In the genomic region with DNA sequence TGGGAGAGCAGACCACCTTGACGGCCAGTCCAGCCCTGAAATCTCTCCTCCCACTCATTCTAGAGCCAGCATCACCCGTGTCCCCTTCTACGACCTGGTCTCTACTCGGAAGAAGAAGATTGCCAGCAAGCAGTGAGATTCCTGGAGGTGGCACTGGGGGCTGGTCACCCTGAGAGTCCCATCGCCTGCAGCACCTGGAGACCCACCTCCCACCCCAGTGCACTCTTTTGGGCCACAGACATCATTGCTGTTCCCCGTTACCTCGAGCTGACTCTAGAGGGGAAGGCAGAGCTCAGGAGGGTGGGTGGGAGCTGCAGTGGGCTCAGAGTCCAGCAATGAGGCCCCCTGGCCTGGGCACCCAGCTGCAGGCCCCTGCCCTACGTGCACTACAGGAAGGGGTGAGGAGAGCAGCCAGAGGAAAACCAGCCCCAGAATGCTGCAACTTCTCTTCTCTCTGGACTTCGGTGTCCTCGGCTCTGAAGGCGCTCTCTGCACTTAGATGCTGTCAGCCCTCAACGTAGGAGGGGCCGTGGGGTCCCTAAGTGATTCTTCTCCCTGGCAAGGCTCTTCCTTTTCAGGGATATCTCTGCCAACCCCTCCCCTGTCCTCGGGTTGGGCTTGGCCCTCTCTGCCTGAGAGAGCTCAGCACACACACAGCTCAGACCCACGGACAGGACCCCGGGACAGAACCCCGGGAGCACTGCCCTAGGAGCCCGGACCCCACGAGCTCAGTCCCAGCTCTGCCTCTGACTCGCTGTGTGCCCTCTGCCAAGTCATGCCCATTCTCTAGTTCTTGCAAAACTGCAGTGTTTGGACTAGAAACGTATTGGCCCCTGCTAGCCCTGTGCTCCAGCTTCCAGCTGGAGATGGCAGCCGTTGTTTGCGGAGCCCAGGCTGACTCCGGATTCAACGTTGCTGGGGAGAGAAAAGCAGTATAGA, we compare ENCODE assay signal across 19 cellular contexts. TPM values are rescaled to one million over a fixed set of nuclear protein-coding genes. Genes with fewer than 3 reads are reported as not detected.
DNase-seq lines count a peak whose midpoint lies in the region; TF ChIP-seq lines count a peak whose summit lies in the region.
"Had no signal": no experiment of that assay in that cellular context is flagged by ENCODE, and none has a peak within 500 bp of the region (broad histone marks: within the 10 kb centered on the region; RNA-seq: fewer than 3 reads in every experiment).

No MANE protein-coding gene starts in this region.

- H3K9me3 Mint-ChIP-seq in activated CD4-positive, alpha-beta T cell treated with anti-CD3 and anti-CD28 coated beads, Interleukin-2, amount 10 ng/mL, durations not matched to agents 24 days and 14 days = no peaks in the 10 kb centered on the region
- H3K9me3 Mint-ChIP-seq: nephron progenitor cell had no signal

- H3K36me3 ChIP-seq in HEK293 (ENCODE audit: control insufficient read depth in 2 of 2, insufficient read depth in 1 of 2, low read length in 2 of 2) = no peaks in the 10 kb centered on the region
- no peaks in the 10 kb centered on the region for H3K36me3 ChIP-seq in mammary epithelial cell (ENCODE audit: insufficient read depth, low read length)
- H3K36me3 ChIP-seq in osteoblast (ENCODE audit: insufficient read depth, low read length) = no peaks in the 10 kb centered on the region

- peaks cover 60% of the 10 kb centered on the region for H3K4me1 Mint-ChIP-seq in activated CD4-positive, alpha-beta T cell treated with anti-CD3 and anti-CD28 coated beads, Interleukin-2, amount 10 ng/mL, durations not matched to agents 24 days and 14 days

- peak overlapping the region; percentile 12 for H2AFZ ChIP-seq in mammary epithelial cell (ENCODE audit: low read depth, low read length)
- no peak overlapping the region for H2AFZ ChIP-seq in osteoblast (ENCODE audit: low read length)
- H2AFZ ChIP-seq: hepatocyte had no signal

- dilution Hi-C loops in mammary epithelial cell (cut with HindIII; ENCODE audit: low sequenced_read_pairs) = no loop called here

- H3K27ac ChIP-seq in HEK293 (ENCODE audit: extremely low read depth, low read depth, low read length) (no peak overlapping the region), mammary epithelial cell (ENCODE audit: insufficient read depth, low read depth, low read length) (no peak overlapping the region), osteoblast (ENCODE audit: low read depth, low read length) (no peak overlapping the region)
- H3K27ac ChIP-seq: hepatocyte, testis had no signal

- in situ Hi-C loops in mammary epithelial cell (cut with MboI; ENCODE audit: low sequenced_read_pairs in 2 of 2) = no loop called here

- CTCF ChIA-PET in HEK293 (lab: Yijun Ruan, JAX) (interaction anchor here (1.6 to 7.0 kb wide), 4 partner anchors 10 to 159 kb away, joined by 4 to 273 read pairs (median 6); no protein-coding TSS in a partner anchor), mammary epithelial cell (lab: Charles Lee; ENCODE audit: low non-redundant PET) (interaction anchor here (0.5 kb wide), 1 partner anchor 142 kb away, joined by 7 read pairs; no protein-coding TSS in a partner anchor)

- no TSS peak for BruUV-seq in mammary epithelial cell (replicated peaks; lab: Mats Ljungman, UMichigan)

- 69% methylated on average over 11 of the region's 25 CpGs for WGBS in mammary epithelial cell (ENCODE audit: low coverage, missing lambda C conversion rate)

- intact Hi-C loops in activated CD4-positive, alpha-beta T cell treated with anti-CD3 and anti-CD28 coated beads, Interleukin-2, amount 10 ng/mL, durations not matched to agents 24 days and 14 days (cut with micrococcal nuclease) = no loop called here
- intact Hi-C loops in mammary epithelial cell (cut with micrococcal nuclease) = loop anchor here (10.0 kb wide), 1 partner anchor 251 kb away; a partner anchor contains a TSS

- H3K79me2 ChIP-seq in mammary epithelial cell (ENCODE audit: insufficient read depth, low read length) (no peaks in the 10 kb centered on the region), osteoblast (ENCODE audit: insufficient read depth, low read length) (no peaks in the 10 kb centered on the region)
- H3K79me2 ChIP-seq: hepatocyte had no signal

- no peak overlapping the region for H3K9ac ChIP-seq in mammary epithelial cell (ENCODE audit: insufficient read depth, low read length)
- H3K9ac ChIP-seq: SK-N-SH had no signal

- H3K4me1 ChIP-seq in HEK293 (ENCODE audit: control insufficient read depth, insufficient read depth, low read length) (no peaks in the 10 kb centered on the region), mammary epithelial cell (ENCODE audit: insufficient read depth, low read length) (peaks cover 60% of the 10 kb centered on the region), osteoblast (ENCODE audit: insufficient read depth, low read length) (peaks cover 29% of the 10 kb centered on the region)
- H3K4me1 ChIP-seq: testis had no signal

- H3K27ac Mint-ChIP-seq in activated CD4-positive, alpha-beta T cell treated with anti-CD3 and anti-CD28 coated beads, Interleukin-2, amount 10 ng/mL, durations not matched to agents 24 days and 14 days = peak overlapping the region; percentile 84
- H3K27ac Mint-ChIP-seq: nephron progenitor cell had no signal

- H3K4me2 ChIP-seq in mammary epithelial cell (ENCODE audit: insufficient read depth, low read depth, low read length) = no peak overlapping the region
- peak overlapping the region; percentile 30 for H3K4me2 ChIP-seq in osteoblast (ENCODE audit: insufficient read depth, low read length)
- H3K4me2 ChIP-seq: hepatocyte, SK-N-SH had no signal

- peaks cover 2% of the 10 kb centered on the region for H3K27me3 Mint-ChIP-seq in activated CD4-positive, alpha-beta T cell treated with anti-CD3 and anti-CD28 coated beads, Interleukin-2, amount 10 ng/mL, durations not matched to agents 24 days and 14 days

- POLR2A ChIA-PET in HEK293 (lab: Yijun Ruan, JAX) = interaction anchor here (1.1 kb wide), 1 partner anchor 141 kb away, joined by 3 read pairs; no protein-coding TSS in a partner anchor

- H3K4me3 Mint-ChIP-seq in activated CD4-positive, alpha-beta T cell treated with anti-CD3 and anti-CD28 coated beads, Interleukin-2, amount 10 ng/mL, durations not matched to agents 24 days and 14 days = peak overlapping the region; percentile 48
- H3K4me3 Mint-ChIP-seq: nephron progenitor cell had no signal

- no peaks in the 10 kb centered on the region for H3K27me3 ChIP-seq in mammary epithelial cell (ENCODE audit: insufficient read depth, low read length)
- no peaks in the 10 kb centered on the region for H3K27me3 ChIP-seq in osteoblast (ENCODE audit: insufficient read depth, low read length)
- H3K27me3 ChIP-seq: hepatocyte, testis had no signal

- H4K20me1 ChIP-seq in mammary epithelial cell (ENCODE audit: insufficient read depth, low read length) (no peaks in the 10 kb centered on the region), osteoblast (ENCODE audit: insufficient read depth, low read length) (no peaks in the 10 kb centered on the region)

- TF ChIP-seq CTCF in HEK293 (tag by site-specific recombination; IDR thresholded peaks at IDR 0.05) (no peak), mammary epithelial cell (conservative IDR thresholded peaks at IDR 0.05 in 1 of 2, IDR thresholded peaks at IDR 0.05 in 1 of 2; ENCODE audit: extremely low read depth in 1 of 2, insufficient read depth in 1 of 2, low read depth in 1 of 2, low read length in 2 of 2) (no peak), osteoblast (IDR thresholded peaks at IDR 0.05; ENCODE audit: extremely low read depth, low read depth, low read length) (no peak)

- H3K9me3 ChIP-seq in HEK293 (ENCODE audit: control insufficient read depth, insufficient read depth, low read depth, low read length) = no peaks in the 10 kb centered on the region
- H3K9me3 ChIP-seq in mammary epithelial cell (replicated peaks; ENCODE audit: insufficient read depth, low read length) = no peaks in the 10 kb centered on the region
- H3K9me3 ChIP-seq in osteoblast (ENCODE audit: low read depth, low read length) = no peaks in the 10 kb centered on the region
- H3K9me3 ChIP-seq: SK-N-SH, testis had no signal

- no peak for DNase-seq in activated CD4-positive, alpha-beta T cell treated with anti-CD3 and anti-CD28 coated beads, Interleukin-2, amount 10 ng/mL, durations not matched to agents 24 days and 14 days
- DNase-seq in activated CD4-positive, alpha-beta T cell treated with anti-CD3 and anti-CD28 coated beads, Interleukin-2, amount 50 U/mL, for 48 hours = no peak
- no peak for DNase-seq in mammary epithelial cell
- peak; percentile 70 for DNase-seq in osteoblast (ENCODE audit: insufficient read length, low spot score, missing footprints)
- no peak for DNase-seq in effector CD8-positive, alpha-beta T cell (lab: John Stamatoyannopoulos, UW)
- no peak for DNase-seq in epidermal melanocyte (ENCODE audit: insufficient read length, low spot score)
- no peak for DNase-seq in mesenteric fat pad (ENCODE audit: low spot score)
- DNase-seq: activated gamma-delta T cell treated with Interleukin-2 at 50 U/mL for 16 hours, caudate nucleus, left colon, NCI-H1092, NCI-H2227 treated with DMSO at 0.1 percent for 48 hours, nephron progenitor cell, SK-N-SH, testis had no signal

- H3K36me3 Mint-ChIP-seq in activated CD4-positive, alpha-beta T cell treated with anti-CD3 and anti-CD28 coated beads, Interleukin-2, amount 10 ng/mL, durations not matched to agents 24 days and 14 days (ENCODE audit: low read depth) = peaks cover 46% of the 10 kb centered on the region

- H3K4me3 ChIP-seq in HEK293 (ENCODE audit: low read depth, low read length) (no peak overlapping the region), mammary epithelial cell (replicated peaks in 1 of 3; ENCODE audit: insufficient read depth in 1 of 3, low read depth in 2 of 3, low read length in 3 of 3) (no peak overlapping the region), osteoblast (ENCODE audit: insufficient read depth, low read length) (no peak overlapping the region)
- H3K4me3 ChIP-seq: hepatocyte, testis had no signal

TF ChIP-seq in HEK293, 187 proteins besides CTCF, POLR2A, EP300 and RAD21:
- TF ChIP-seq, protein P1, sequence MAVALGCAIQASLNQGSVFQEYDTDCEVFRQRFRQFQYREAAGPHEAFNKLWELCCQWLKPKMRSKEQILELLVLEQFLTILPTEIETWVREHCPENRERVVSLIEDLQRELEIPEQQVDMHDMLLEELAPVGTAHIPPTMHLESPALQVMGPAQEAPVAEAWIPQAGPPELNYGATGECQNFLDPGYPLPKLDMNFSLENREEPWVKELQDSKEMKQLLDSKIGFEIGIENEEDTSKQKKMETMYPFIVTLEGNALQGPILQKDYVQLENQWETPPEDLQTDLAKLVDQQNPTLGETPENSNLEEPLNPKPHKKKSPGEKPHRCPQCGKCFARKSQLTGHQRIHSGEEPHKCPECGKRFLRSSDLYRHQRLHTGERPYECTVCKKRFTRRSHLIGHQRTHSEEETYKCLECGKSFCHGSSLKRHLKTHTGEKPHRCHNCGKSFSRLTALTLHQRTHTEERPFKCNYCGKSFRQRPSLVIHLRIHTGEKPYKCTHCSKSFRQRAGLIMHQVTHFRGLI (tag by site-specific recombination; IDR thresholded peaks at IDR 0.05) = peak; percentile 36; the same call in 1 of the 2 replicates
- no peak for TF ChIP-seq ZNF248 (tag by site-specific recombination; IDR thresholded peaks at IDR 0.05)

RNA-seq across cellular contexts. Expression of a gene that starts 31.3 kb away (rescaled TPM):
- 43.5 and 44.9 TPM in 2 replicates for total RNA-seq in activated CD4-positive, alpha-beta T cell treated with anti-CD3 and anti-CD28 coated beads, Interleukin-2, amount 10 ng/mL, durations not matched to agents 24 days and 14 days
- 1 to 10 TPM in 1 of 2 donors, under 1 TPM in 1; under 0.01 to 1.1 TPM for total RNA-seq in mammary epithelial cell
- 0.48 TPM for polyA plus RNA-seq in mammary epithelial cell
- 4.4 TPM for polyA minus RNA-seq in mammary epithelial cell
- total RNA-seq in osteoblast = 0.59 and 0.72 TPM in 2 replicates
- total RNA-seq in mesenteric fat pad = 44.7 TPM
- total RNA-seq: A673, epithelial cell of proximal tubule had no signal

Comparison
In these comparisons a context has a peak if more than half of its experiments do, and no peak if none do; other contexts are left out.
1. RNA of a gene that starts 31.3 kb away (total RNA-seq): 43.5 to 44.9 TPM in activated CD4-positive, alpha-beta T cell treated with anti-CD3 and anti-CD28 coated beads, Interleukin-2, amount 10 ng/mL, durations not matched to agents 24 days and 14 days and 44.7 TPM in mesenteric fat pad (single experiment); under 0.01 to 1.1 TPM in mammary epithelial cell and 0.59 to 0.72 TPM in osteoblast; every median in the first group is over 10 times any median in the second.